In genomic region chr2:53594586-53594918, GRCh38 we compare ENCODE assay signal across 1 cellular context.
TF ChIP-seq lines count a peak whose summit lies in the region.

No MANE protein-coding gene starts in this region.

TF ChIP-seq in IMR-90, 13 proteins besides CTCF, POLR2A, EP300 and RAD21 (continued from another document):
- TF ChIP-seq ELK1 (IDR thresholded peaks at IDR 0.05; ENCODE audit: borderline replicate concordance, low read depth, low read length) (no peak), NFE2L2 (IDR thresholded peaks at IDR 0.05; ENCODE audit: low read depth, low read length) (no peak), BHLHE40 (IDR thresholded peaks at IDR 0.05; ENCODE audit: low read depth, low read length) (no peak), MAFK (IDR thresholded peaks at IDR 0.05; ENCODE audit: low read depth, low read length) (no peak), FOS (IDR thresholded peaks at IDR 0.05; ENCODE audit: low read depth, low read length) (no peak), CHD1 (IDR thresholded peaks at IDR 0.05; ENCODE audit: low read depth, low read length) (no peak), MXI1 (IDR thresholded peaks at IDR 0.05; ENCODE audit: borderline replicate concordance, low read depth, low read length) (no peak)
